Comparison of ENCODE assay signal across 11 cellular contexts in the genomic region with DNA sequence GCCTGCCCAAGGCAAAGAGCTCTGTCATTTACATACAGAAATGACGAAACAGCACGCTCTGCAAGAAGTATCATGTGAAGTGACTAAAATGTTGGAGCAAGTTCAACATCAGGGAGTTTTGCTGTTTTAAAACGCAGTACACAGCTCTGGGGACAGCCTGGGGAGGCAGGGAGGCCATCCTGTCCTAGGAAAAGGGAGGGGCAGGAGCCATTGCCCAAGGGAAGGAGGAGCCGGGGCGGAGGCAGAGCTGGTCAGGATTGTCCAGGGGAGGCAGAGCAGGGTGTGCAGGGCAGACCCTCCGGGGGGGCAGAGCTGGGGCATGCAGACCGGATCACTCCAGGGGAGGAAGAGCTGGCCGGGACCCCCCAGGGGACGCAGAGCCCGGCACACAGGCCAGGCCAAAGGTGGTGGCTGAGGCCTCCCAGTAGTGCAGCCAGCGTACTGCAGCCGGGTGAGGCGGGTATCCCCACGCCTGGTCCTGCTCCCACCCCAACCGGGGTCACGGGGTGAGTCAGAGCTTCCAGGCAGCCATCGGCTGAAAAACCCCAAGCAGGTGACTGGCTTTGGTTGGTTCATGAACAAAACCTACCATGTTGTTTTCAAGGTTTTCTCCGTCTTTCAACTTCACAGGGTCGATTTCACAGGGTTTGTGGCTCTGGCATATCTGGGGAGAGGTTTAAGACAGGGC. TPM values are rescaled to one million over a fixed set of nuclear protein-coding genes. Genes with fewer than 3 reads are reported as not detected.
DNase-seq lines count a peak whose midpoint lies in the region; ATAC-seq and TF ChIP-seq lines count a peak whose summit lies in the region.
"Had no signal": no experiment of that assay in that cellular context is flagged by ENCODE, and none has a peak within 500 bp of the region (broad histone marks: within the 10 kb centered on the region; RNA-seq: fewer than 3 reads in every experiment).

No MANE protein-coding gene starts in this region.

- TF ChIP-seq CTCF in colonic mucosa (IDR thresholded peaks at IDR 0.05) (no peak), type B pancreatic cell (conservative IDR thresholded peaks at IDR 0.05) (no peak)

- H3K27ac Mint-ChIP-seq in naive thymus-derived CD8-positive, alpha-beta T cell, result peak overlapping the region in 8 of 10 donors; percentile 11 to 86 (median 52)
- H3K27ac Mint-ChIP-seq in type B pancreatic cell, result peak overlapping the region; percentile 81

- peak; percentile 10 for DNase-seq in activated naive CD4-positive, alpha-beta T cell treated with Interleukin-2 at 50 U/mL for 16 hours
- DNase-seq in activated naive CD4-positive, alpha-beta T cell treated with anti-CD3 and anti-CD28 coated beads, Interleukin-2, amount 50 U/mL, for 16 hours, result no peak
- peak; percentile 41 for DNase-seq in colonic mucosa
- DNase-seq in naive thymus-derived CD8-positive, alpha-beta T cell, result peak in 1 of 10 donors; percentile 51
- no peak for DNase-seq in type B pancreatic cell (ENCODE audit: extremely low spot score, unreplicated experiment)
- no peak for DNase-seq in NCI-H146 treated with DMSO at 0.1 percent for 48 hours (lab: John Stamatoyannopoulos, UW; ENCODE audit: unreplicated experiment)
- DNase-seq in NCI-H748 treated with DMSO at 0.1 percent for 48 hours (lab: John Stamatoyannopoulos, UW), result no peak
- DNase-seq: caudate nucleus, NCI-H2107, trophoblast cell had no signal

- peaks cover 3 to 8% (median 6%) of the 10 kb centered on the region in 4 donors for H3K4me1 Mint-ChIP-seq in naive thymus-derived CD8-positive, alpha-beta T cell
- H3K4me1 Mint-ChIP-seq in type B pancreatic cell (ENCODE audit: unreplicated experiment), result peaks cover 4% of the 10 kb centered on the region

- intact Hi-C loops in colonic mucosa (cut with DNase I), result no loop called here

- peak overlapping the region in 3 of 10 donors; percentile 28 to 57 (median 28) for H3K4me3 Mint-ChIP-seq in naive thymus-derived CD8-positive, alpha-beta T cell
- peak overlapping the region; percentile 52 for H3K4me3 Mint-ChIP-seq in type B pancreatic cell

- no peaks in the 10 kb centered on the region for H3K36me3 ChIP-seq in colonic mucosa

- H3K9me3 ChIP-seq in colonic mucosa, result no peaks in the 10 kb centered on the region

- H3K4me3 ChIP-seq in colonic mucosa, result no peak overlapping the region

- no peaks in the 10 kb centered on the region for H3K27me3 ChIP-seq in colonic mucosa

- H3K4me1 ChIP-seq in colonic mucosa, result no peaks in the 10 kb centered on the region

- H3K9ac ChIP-seq in colonic mucosa (ENCODE audit: low read depth in 2 of 2, low read length in 2 of 2), result peak overlapping the region in 1 of 2 donors; percentile 2

- H3K27me3 Mint-ChIP-seq in naive thymus-derived CD8-positive, alpha-beta T cell, result no peaks in the 10 kb centered on the region
- no peaks in the 10 kb centered on the region for H3K27me3 Mint-ChIP-seq in type B pancreatic cell

- POLR2A ChIA-PET in naive thymus-derived CD8-positive, alpha-beta T cell (lab: Charles Lee), result interaction anchor here (0.6 to 1.3 kb wide), 5 partner anchors 42 to 212 kb away, joined by 3 to 4 read pairs (median 3); no protein-coding TSS in a partner anchor

- H3K36me3 Mint-ChIP-seq in naive thymus-derived CD8-positive, alpha-beta T cell, result peaks cover 5 to 50% (median 13%) of the 10 kb centered on the region in 3 donors
- peaks cover 4% of the 10 kb centered on the region for H3K36me3 Mint-ChIP-seq in type B pancreatic cell

- no peak for ATAC-seq in naive thymus-derived CD8-positive, alpha-beta T cell
- ATAC-seq in HG02840 (IDR thresholded peaks at IDR 0.05; ENCODE audit: low FRiP score, unreplicated experiment), result no peak

- peaks cover 0 to 3% (median 0%) of the 10 kb centered on the region in 9 donors for H3K9me3 Mint-ChIP-seq in naive thymus-derived CD8-positive, alpha-beta T cell
- H3K9me3 Mint-ChIP-seq in type B pancreatic cell, result no peaks in the 10 kb centered on the region

- no peak overlapping the region for H3K27ac ChIP-seq in colonic mucosa

RNA-seq across cellular contexts. Expression of a gene that starts 41.9 kb away (rescaled TPM):
- total RNA-seq in colonic mucosa, result under 1 TPM; 0.24 to 0.44 TPM
- total RNA-seq in naive thymus-derived CD8-positive, alpha-beta T cell, result 10 to 100 TPM; 15.6 to 16.2 TPM
- 1 to 10 TPM in 1 of 3 donors, under 1 TPM in 2; 0.43 to 1.8 (median 0.67) TPM for polyA plus RNA-seq in naive thymus-derived CD8-positive, alpha-beta T cell
- 0.29 TPM in 1 of 2 replicates, not detected in the other for total RNA-seq in type B pancreatic cell (ENCODE audit: low replicate concordance)

Comparison
In these comparisons a context has a peak if more than half of its experiments do, and no peak if none do; other contexts are left out.
1. DNase-seq: peak in activated naive CD4-positive, alpha-beta T cell treated with Interleukin-2 at 50 U/mL for 16 hours (single experiment) and colonic mucosa (single experiment); none in activated naive CD4-positive, alpha-beta T cell treated with anti-CD3 and anti-CD28 coated beads, Interleukin-2, amount 50 U/mL, for 16 hours (single experiment), type B pancreatic cell (single experiment), NCI-H146 treated with DMSO at 0.1 percent for 48 hours (single experiment) and NCI-H748 treated with DMSO at 0.1 percent for 48 hours (single experiment).
2. RNA of a gene that starts 41.9 kb away (total RNA-seq): 15.6 to 16.2 TPM in naive thymus-derived CD8-positive, alpha-beta T cell; 0.24 to 0.44 TPM in colonic mucosa and 0.29 TPM in type B pancreatic cell; every median in the first group is over 10 times any median in the second.